9 cellular contexts compared by ENCODE assay signal in genomic region chr2:196431957-196432356, GRCh38.
DNase-seq lines count a peak whose midpoint lies in the region; ATAC-seq and TF ChIP-seq lines count a peak whose summit lies in the region.
"Had no signal": no experiment of that assay in that cellular context is flagged by ENCODE, and none has a peak within 500 bp of the region (broad histone marks: within the 10 kb centered on the region; RNA-seq: fewer than 3 reads in every experiment).

No MANE protein-coding gene starts in this region.

- H2BK120ac ChIP-seq in mesendoderm (ENCODE audit: low read depth, low read length), result no peak overlapping the region

- no peak overlapping the region for H3K9ac ChIP-seq in mesendoderm (ENCODE audit: low read length)

- no peak overlapping the region for H3K4me3 ChIP-seq in brain microvascular endothelial cell (ENCODE audit: low read depth, low read length)
- no peak overlapping the region for H3K4me3 ChIP-seq in mesendoderm (ENCODE audit: low read length)

- H4K8ac ChIP-seq in mesendoderm (ENCODE audit: low read depth, low read length), result no peak overlapping the region

- no peak overlapping the region for H2BK15ac ChIP-seq in mesendoderm (replicated peaks; ENCODE audit: low read depth)

- H3K4me2 ChIP-seq in mesendoderm (ENCODE audit: low read length), result no peak overlapping the region

- no peak overlapping the region for H3K4ac ChIP-seq in mesendoderm (ENCODE audit: low read depth, low read length)

- peak; percentile 56 for DNase-seq in ELR (ENCODE audit: low read depth)
- DNase-seq in M059J (ENCODE audit: low read depth), result peak; percentile 21
- no peak for DNase-seq in brain microvascular endothelial cell
- peak; percentile 83 for DNase-seq in mesendoderm
- DNase-seq in activated effector memory CD4-positive, alpha-beta T cell treated with Interleukin-2 at 50 U/mL for 16 hours, result no peak
- no peak for DNase-seq in DMS153 (lab: John Stamatoyannopoulos, UW)
- no peak for DNase-seq in GM19238 (ENCODE audit: insufficient read length, low spot score)
- DNase-seq: activated CD4-positive, alpha-beta T cell treated with anti-CD3 and anti-CD28 coated beads, Interleukin-2, amount 10 ng/mL, durations not matched to agents 24 days and 14 days had no signal

- H3K4me1 ChIP-seq in mesendoderm (ENCODE audit: control insufficient read depth, low read depth, low read length), result no peaks in the 10 kb centered on the region

- no peaks in the 10 kb centered on the region for H3K36me3 ChIP-seq in brain microvascular endothelial cell (replicated peaks)
- no peaks in the 10 kb centered on the region for H3K36me3 ChIP-seq in mesendoderm (ENCODE audit: control insufficient read depth, insufficient read depth, low read length)

- no peak overlapping the region for H3K27ac ChIP-seq in brain microvascular endothelial cell
- no peak overlapping the region for H3K27ac ChIP-seq in mesendoderm (ENCODE audit: low read depth, low read length)

- H3K18ac ChIP-seq in mesendoderm (ENCODE audit: low read length), result no peak overlapping the region

- H3K27me3 ChIP-seq in brain microvascular endothelial cell (replicated peaks) (no peaks in the 10 kb centered on the region), mesendoderm (ENCODE audit: insufficient read depth, low read length, poor library complexity) (no peaks in the 10 kb centered on the region)

- ATAC-seq in HG02623 (IDR thresholded peaks at IDR 0.05; ENCODE audit: unreplicated experiment), result no peak

- no CpG with 5 or more reads among the region's 4 CpGs for WGBS in mesendoderm (ENCODE audit: extremely low coverage, insufficient coverage, low lambda C conversion rate)

- in situ Hi-C loops in brain microvascular endothelial cell (cut with HindIII; ENCODE audit: low pct_ligation_motif_present, low sequenced_read_pairs), result no loop called here

- H2BK5ac ChIP-seq in mesendoderm (ENCODE audit: low read length), result no peak overlapping the region

- H4K5ac ChIP-seq in mesendoderm (ENCODE audit: low read length), result no peak overlapping the region

- peak; percentile 76 for TF ChIP-seq CTCF in brain microvascular endothelial cell (IDR thresholded peaks at IDR 0.05; ENCODE audit: low read depth, low read length, missing control alignments)

- H3K79me2 ChIP-seq in mesendoderm (ENCODE audit: control insufficient read depth, insufficient read depth, low read length), result no peaks in the 10 kb centered on the region

- no peak overlapping the region for H3K56ac ChIP-seq in mesendoderm (ENCODE audit: low read length)

- no peak overlapping the region for H2AK5ac ChIP-seq in mesendoderm (ENCODE audit: low read length)

- no peaks in the 10 kb centered on the region for H3K79me1 ChIP-seq in mesendoderm (ENCODE audit: low read length)

- no peak overlapping the region for H3K23ac ChIP-seq in mesendoderm (ENCODE audit: low read length)

Comparison
In these comparisons a context has a peak if more than half of its experiments do, and no peak if none do; other contexts are left out.
1. DNase-seq: peak in ELR (single experiment), M059J (single experiment) and mesendoderm (single experiment); none in brain microvascular endothelial cell (single experiment), activated effector memory CD4-positive, alpha-beta T cell treated with Interleukin-2 at 50 U/mL for 16 hours (single experiment), DMS153 (single experiment) and GM19238 (single experiment).